ENCODE assay signal across 10 cellular contexts in genomic region chr12:56810918-56811317, GRCh38.
"Had no signal": no experiment of that assay in that cellular context is flagged by ENCODE, and none has a peak within 500 bp of the region (broad histone marks: within the 10 kb centered on the region; RNA-seq: fewer than 3 reads in every experiment).

No MANE protein-coding gene starts in this region.

- DNase-seq: GM23248, GOT3, H9, HCEC 1CT, HFFc6 had no signal

- H3K4me1 ChIP-seq: HAP-1 had no signal

- H3K4me2 ChIP-seq: GM23338 had no signal

- FAIRE-seq: H1, H54 had no signal

- H3K9ac ChIP-seq: GM23248 had no signal

- H3K9me3 Mint-ChIP-seq: HFFc6 had no signal

- H3K36me3 ChIP-seq: HAP-1 had no signal

- H3K4me3 ChIP-seq: GM23248, GM23338, HAP-1 had no signal

- H3K27ac ChIP-seq: GM23248 had no signal

- H3K4me1 Mint-ChIP-seq: GM23338 had no signal

- H2AFZ ChIP-seq: GM23248, GM23338 had no signal

- H3K27ac Mint-ChIP-seq: GM23338, H9, HFFc6 had no signal

- H3K4me3 Mint-ChIP-seq: GM23338, HFFc6 had no signal

- ATAC-seq: GM23338, HCT116 had no signal
